10 cellular contexts compared by ENCODE assay signal in the genomic region with DNA sequence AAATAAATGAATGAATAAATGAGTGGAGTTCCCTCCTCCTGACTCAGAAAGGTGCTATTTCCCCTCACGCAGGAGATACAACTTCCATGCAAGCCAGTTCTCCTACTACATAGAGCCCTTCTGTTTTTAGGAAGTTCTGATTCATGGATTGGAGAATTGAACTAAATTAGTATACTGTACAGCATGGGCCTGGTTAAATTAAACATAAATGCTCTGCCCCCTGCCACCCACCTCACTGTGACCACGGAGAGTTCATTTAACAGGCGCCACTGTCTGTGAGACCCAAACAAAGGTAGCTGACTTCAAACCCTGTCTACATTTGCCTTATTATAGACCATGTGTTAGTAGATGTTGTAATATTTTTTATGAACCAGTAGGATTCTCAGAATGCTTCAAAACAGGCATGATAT. TPM values are rescaled to one million over a fixed set of nuclear protein-coding genes. Genes with fewer than 3 reads are reported as not detected.
A peak's percentile ranks its signal among the peaks of the same experiment; 100 is the strongest.
DNase-seq lines count a peak whose midpoint lies in the region; ATAC-seq and TF ChIP-seq lines count a peak whose summit lies in the region.
"Had no signal": no experiment of that assay in that cellular context is flagged by ENCODE, and none has a peak within 500 bp of the region (broad histone marks: within the 10 kb centered on the region; RNA-seq: fewer than 3 reads in every experiment).

No MANE protein-coding gene starts in this region.

- H3K4me1 Mint-ChIP-seq in progenitor cell of endocrine pancreas (ENCODE audit: low read depth) = peaks cover 73% of the 10 kb centered on the region
- peaks cover 10% of the 10 kb centered on the region for H3K4me1 Mint-ChIP-seq in activated T-cell treated with anti-CD3 and anti-CD28 coated beads, Interleukin-2, amount 50 U/mL, for 24 hours (ENCODE audit: low read depth)

- DNase-seq in ELR (ENCODE audit: low read depth) = peak; percentile 32
- no peak for DNase-seq in Panc1 (ENCODE audit: low read depth, low spot score)
- DNase-seq in fibroblast of pulmonary artery (ENCODE audit: low read depth) = peak; percentile 41
- DNase-seq in progenitor cell of endocrine pancreas (ENCODE audit: low spot score, unreplicated experiment) = no peak
- DNase-seq in OCI-M2 (lab: John Stamatoyannopoulos, UW; ENCODE audit: unreplicated experiment) = no peak
- DNase-seq in activated T-cell treated with anti-CD3 and anti-CD28 coated beads, Interleukin-2, amount 50 U/mL, for 24 hours = no peak
- no peak for DNase-seq in 8988T
- DNase-seq: activated naive CD8-positive, alpha-beta T cell treated with anti-CD3 and anti-CD28 coated beads, Interleukin-2, amount 10 ng/mL, durations not matched to agents 7 days and 5 days; NCI-H187 treated with DMSO at 0.1 percent for 48 hours had no signal

- H3K27ac ChIP-seq in Panc1 (ENCODE audit: low read length) = peak overlapping the region; percentile 100

- BruUV-seq in Panc1 (replicated peaks; lab: Mats Ljungman, UMichigan) = no TSS peak

- no peaks in the 10 kb centered on the region; the same call in 1 of the 2 replicates for H3K36me3 ChIP-seq in Panc1 (ENCODE audit: control insufficient read depth, insufficient read depth, low read length)

- ATAC-seq in Panc1 (peak; percentile 65), HG02759 (IDR thresholded peaks at IDR 0.05; ENCODE audit: unreplicated experiment) (no peak)

- H3K4me1 ChIP-seq in Panc1 (ENCODE audit: control insufficient read depth, insufficient read depth, low read length) = peaks cover 84% of the 10 kb centered on the region

- in situ Hi-C loops in Panc1 (cut with HindIII; ENCODE audit: low pct_unique_long_range_greater_than_20kb, low sequenced_read_pairs) = loop anchor here (25.0 kb wide), 1 partner anchor 343 kb away; no protein-coding TSS in a partner anchor

- H3K4me3 Mint-ChIP-seq in progenitor cell of endocrine pancreas (ENCODE audit: low read depth) = no peak overlapping the region
- no peak overlapping the region for H3K4me3 Mint-ChIP-seq in activated T-cell treated with anti-CD3 and anti-CD28 coated beads, Interleukin-2, amount 50 U/mL, for 24 hours
- H3K4me3 Mint-ChIP-seq: activated naive CD8-positive, alpha-beta T cell treated with anti-CD3 and anti-CD28 coated beads, Interleukin-2, amount 10 ng/mL, durations not matched to agents 7 days and 5 days had no signal

- POLR2A ChIA-PET in Panc1 (lab: Charles Lee) = interaction anchor here (1.0 kb wide), 1 partner anchor 8 kb away, joined by 11 read pairs; no protein-coding TSS in a partner anchor

- peak; percentile 15; the same call in 1 of the 2 replicates for TF ChIP-seq CTCF in Panc1 (IDR thresholded peaks at IDR 0.05)
- TF ChIP-seq CTCF in fibroblast of pulmonary artery (IDR thresholded peaks at IDR 0.05; ENCODE audit: low read length, missing control alignments) = no peak
- TF ChIP-seq CTCF in progenitor cell of endocrine pancreas (IDR thresholded peaks at IDR 0.05; ENCODE audit: unreplicated experiment) = no peak

- CTCF ChIA-PET in Panc1 (lab: Charles Lee) = interaction anchor here (0.6 kb wide), 1 partner anchor 135 kb away, joined by 5 read pairs; no protein-coding TSS in a partner anchor

- no peaks in the 10 kb centered on the region for H3K36me3 Mint-ChIP-seq in progenitor cell of endocrine pancreas (ENCODE audit: insufficient read depth)
- no peaks in the 10 kb centered on the region for H3K36me3 Mint-ChIP-seq in activated T-cell treated with anti-CD3 and anti-CD28 coated beads, Interleukin-2, amount 50 U/mL, for 24 hours (ENCODE audit: low read depth)
- H3K36me3 Mint-ChIP-seq: activated naive CD8-positive, alpha-beta T cell treated with anti-CD3 and anti-CD28 coated beads, Interleukin-2, amount 10 ng/mL, durations not matched to agents 7 days and 5 days had no signal

- intact Hi-C loops in Panc1 (cut with micrococcal nuclease; ENCODE audit: unreplicated experiment) = loop anchor here (10.0 kb wide), 1 partner anchor 256 kb away; no protein-coding TSS in a partner anchor

- H3K9me3 ChIP-seq in Panc1 (ENCODE audit: control insufficient read depth, insufficient read depth, low read depth, low read length) = no peaks in the 10 kb centered on the region

- no peaks in the 10 kb centered on the region for H3K9me3 Mint-ChIP-seq in progenitor cell of endocrine pancreas (ENCODE audit: low read depth)
- H3K9me3 Mint-ChIP-seq in activated T-cell treated with anti-CD3 and anti-CD28 coated beads, Interleukin-2, amount 50 U/mL, for 24 hours = no peaks in the 10 kb centered on the region
- H3K9me3 Mint-ChIP-seq: activated naive CD8-positive, alpha-beta T cell treated with anti-CD3 and anti-CD28 coated beads, Interleukin-2, amount 10 ng/mL, durations not matched to agents 7 days and 5 days had no signal

- H3K27me3 ChIP-seq in Panc1 (ENCODE audit: control insufficient read depth, insufficient read depth, low read length) = no peaks in the 10 kb centered on the region

- H3K4me3 ChIP-seq in Panc1 (ENCODE audit: low read depth in 2 of 2, low read length in 2 of 2) (no peak overlapping the region), fibroblast of pulmonary artery (replicated peaks; ENCODE audit: low read depth, low read length) (no peak overlapping the region)

- H3K27me3 Mint-ChIP-seq in progenitor cell of endocrine pancreas = no peaks in the 10 kb centered on the region
- no peaks in the 10 kb centered on the region for H3K27me3 Mint-ChIP-seq in activated T-cell treated with anti-CD3 and anti-CD28 coated beads, Interleukin-2, amount 50 U/mL, for 24 hours

- H3K27ac Mint-ChIP-seq in progenitor cell of endocrine pancreas = peak overlapping the region; percentile 95
- no peak overlapping the region for H3K27ac Mint-ChIP-seq in activated T-cell treated with anti-CD3 and anti-CD28 coated beads, Interleukin-2, amount 50 U/mL, for 24 hours
- H3K27ac Mint-ChIP-seq: activated naive CD8-positive, alpha-beta T cell treated with anti-CD3 and anti-CD28 coated beads, Interleukin-2, amount 10 ng/mL, durations not matched to agents 7 days and 5 days had no signal

RNA-seq across cellular contexts. Expression of a gene that starts 9.1 kb away (rescaled TPM):
- total RNA-seq in Panc1 (2021; ENCODE audit: unreplicated experiment) = 187 TPM
- 155 TPM for polyA plus RNA-seq in Panc1 (2012; ENCODE audit: insufficient read length)
- total RNA-seq in progenitor cell of endocrine pancreas = 193 and 214 TPM in 2 replicates

Comparison
In these comparisons a context has a peak if more than half of its experiments do, and no peak if none do; other contexts are left out.
1. DNase-seq: peak in ELR (single experiment) and fibroblast of pulmonary artery (single experiment); none in Panc1 (single experiment), progenitor cell of endocrine pancreas (single experiment), OCI-M2 (single experiment), activated T-cell treated with anti-CD3 and anti-CD28 coated beads, Interleukin-2, amount 50 U/mL, for 24 hours (single experiment) and 8988T (single experiment).